ENCODE assay signal across 12 cellular contexts in genomic region chr18:49206717-49207116, GRCh38.
DNase-seq lines count a peak whose midpoint lies in the region; ATAC-seq and TF ChIP-seq lines count a peak whose summit lies in the region.
"Had no signal": no experiment of that assay in that cellular context is flagged by ENCODE, and none has a peak within 500 bp of the region (broad histone marks: within the 10 kb centered on the region; RNA-seq: fewer than 3 reads in every experiment).

No MANE protein-coding gene starts in this region.

- in situ Hi-C loops in GM13976 (cut with MboI; ENCODE audit: low sequenced_read_pairs, unreplicated experiment) = no loop called here

- TF ChIP-seq POLR2A in tibial nerve (IDR thresholded peaks at IDR 0.05) = no peak

- no peak for ATAC-seq in activated naive CD4-positive, alpha-beta T cell treated with anti-CD3 and anti-CD28 coated beads, Interleukin-2, amount 50 U/mL, for 72 hours
- ATAC-seq in stimulated activated effector memory CD8-positive, alpha-beta T cell treated with anti-CD3 and anti-CD28 coated beads, Interleukin-12 subunit alpha, Interleukin-12 subunit beta, amount 100 ng/mL, for 72 hours = peak; percentile 74
- no peak for ATAC-seq in HG02981 (IDR thresholded peaks at IDR 0.05; ENCODE audit: unreplicated experiment)

- no peaks in the 10 kb centered on the region for H3K36me3 ChIP-seq in tibial nerve

- no peak overlapping the region for H3K4me3 Mint-ChIP-seq in activated naive CD4-positive, alpha-beta T cell treated with anti-CD3 and anti-CD28 coated beads, Interleukin-2, amount 10 ng/mL, durations not matched to agents 7 days and 5 days
- no peak overlapping the region for H3K4me3 Mint-ChIP-seq in stimulated activated effector memory CD8-positive, alpha-beta T cell treated with anti-CD3 and anti-CD28 coated beads, Interleukin-12 subunit alpha, Interleukin-12 subunit beta, amount 100 ng/mL, for 72 hours

- TF ChIP-seq EP300 in tibial nerve (IDR thresholded peaks at IDR 0.05) = no peak

- no peaks in the 10 kb centered on the region for H3K9me3 ChIP-seq in tibial nerve

- H3K27ac Mint-ChIP-seq in activated naive CD4-positive, alpha-beta T cell treated with anti-CD3 and anti-CD28 coated beads, Interleukin-2, amount 10 ng/mL, durations not matched to agents 7 days and 5 days = peak overlapping the region; percentile 35
- H3K27ac Mint-ChIP-seq in activated naive CD4-positive, alpha-beta T cell treated with anti-CD3 and anti-CD28 coated beads, Interleukin-2, amount 50 U/mL, for 72 hours = no peak overlapping the region
- no peak overlapping the region for H3K27ac Mint-ChIP-seq in stimulated activated effector memory CD8-positive, alpha-beta T cell treated with anti-CD3 and anti-CD28 coated beads, Interleukin-12 subunit alpha, Interleukin-12 subunit beta, amount 100 ng/mL, for 72 hours

- no peak for DNase-seq in activated naive CD4-positive, alpha-beta T cell treated with anti-CD3 and anti-CD28 coated beads, Interleukin-2, amount 10 ng/mL, durations not matched to agents 7 days and 5 days
- no peak for DNase-seq in activated naive CD4-positive, alpha-beta T cell treated with anti-CD3 and anti-CD28 coated beads, Interleukin-2, amount 50 U/mL, for 72 hours (ENCODE audit: low spot score in 2 of 2)
- DNase-seq in OCI-M1 (lab: John Stamatoyannopoulos, UW) = peak; percentile 45
- DNase-seq in epithelial cell of esophagus (ENCODE audit: low read depth) = peak; percentile 22
- no peak for DNase-seq in stimulated activated effector memory CD8-positive, alpha-beta T cell treated with anti-CD3 and anti-CD28 coated beads, Interleukin-12 subunit alpha, Interleukin-12 subunit beta, amount 100 ng/mL, for 72 hours (ENCODE audit: low spot score in 2 of 2)
- no peak for DNase-seq in GM13976 (ENCODE audit: low spot score)
- no peak for DNase-seq in tibial nerve (ENCODE audit: low spot score in 2 of 2)
- DNase-seq: C1 segment of cervical spinal cord, cortex of kidney, NCI-H1417 treated with DMSO at 0.1 percent for 48 hours had no signal

- no peaks in the 10 kb centered on the region for H3K4me1 ChIP-seq in tibial nerve

- H3K4me3 ChIP-seq in epithelial cell of esophagus (ENCODE audit: low read length) (no peak overlapping the region), tibial nerve (no peak overlapping the region)

- TF ChIP-seq CTCF in epithelial cell of esophagus (IDR thresholded peaks at IDR 0.05; ENCODE audit: insufficient read depth, low read depth, low read length, missing control alignments) (peak; percentile 3), GM13976 (IDR thresholded peaks at IDR 0.05; ENCODE audit: borderline replicate concordance, control extremely low read depth, extremely low read depth, insufficient read depth, missing control alignments) (no peak), tibial nerve (IDR thresholded peaks at IDR 0.05) (no peak)

- H3K9me3 Mint-ChIP-seq in activated naive CD4-positive, alpha-beta T cell treated with anti-CD3 and anti-CD28 coated beads, Interleukin-2, amount 10 ng/mL, durations not matched to agents 7 days and 5 days = peaks cover 5% of the 10 kb centered on the region
- H3K9me3 Mint-ChIP-seq in activated naive CD4-positive, alpha-beta T cell treated with anti-CD3 and anti-CD28 coated beads, Interleukin-2, amount 50 U/mL, for 72 hours = no peaks in the 10 kb centered on the region
- no peaks in the 10 kb centered on the region for H3K9me3 Mint-ChIP-seq in stimulated activated effector memory CD8-positive, alpha-beta T cell treated with anti-CD3 and anti-CD28 coated beads, Interleukin-12 subunit alpha, Interleukin-12 subunit beta, amount 100 ng/mL, for 72 hours

- no peak overlapping the region for H3K27ac ChIP-seq in tibial nerve
- H3K27ac ChIP-seq: HL-60 had no signal

- H3K27me3 ChIP-seq in tibial nerve = no peaks in the 10 kb centered on the region

- no peaks in the 10 kb centered on the region for H3K27me3 Mint-ChIP-seq in activated naive CD4-positive, alpha-beta T cell treated with anti-CD3 and anti-CD28 coated beads, Interleukin-2, amount 10 ng/mL, durations not matched to agents 7 days and 5 days

- CTCF ChIA-PET in activated naive CD4-positive, alpha-beta T cell treated with anti-CD3 and anti-CD28 coated beads, Interleukin-2, amount 10 ng/mL, durations not matched to agents 7 days and 5 days (lab: Charles Lee) = interaction anchor here (0.6 to 1.8 kb wide), 5 partner anchors 29 to 1004 kb away, joined by 3 to 6 read pairs (median 3); no protein-coding TSS in a partner anchor

- H3K36me3 Mint-ChIP-seq in activated naive CD4-positive, alpha-beta T cell treated with anti-CD3 and anti-CD28 coated beads, Interleukin-2, amount 10 ng/mL, durations not matched to agents 7 days and 5 days = peaks cover 8% of the 10 kb centered on the region
- peaks cover 0 to 5% of the 10 kb centered on the region in 2 donors for H3K36me3 Mint-ChIP-seq in activated naive CD4-positive, alpha-beta T cell treated with anti-CD3 and anti-CD28 coated beads, Interleukin-2, amount 50 U/mL, for 72 hours
- H3K36me3 Mint-ChIP-seq in stimulated activated effector memory CD8-positive, alpha-beta T cell treated with anti-CD3 and anti-CD28 coated beads, Interleukin-12 subunit alpha, Interleukin-12 subunit beta, amount 100 ng/mL, for 72 hours = peaks cover 5% of the 10 kb centered on the region

- H3K4me1 Mint-ChIP-seq in activated naive CD4-positive, alpha-beta T cell treated with anti-CD3 and anti-CD28 coated beads, Interleukin-2, amount 10 ng/mL, durations not matched to agents 7 days and 5 days = peaks cover 31% of the 10 kb centered on the region
- peaks cover 18% of the 10 kb centered on the region for H3K4me1 Mint-ChIP-seq in stimulated activated effector memory CD8-positive, alpha-beta T cell treated with anti-CD3 and anti-CD28 coated beads, Interleukin-12 subunit alpha, Interleukin-12 subunit beta, amount 100 ng/mL, for 72 hours

Comparison
In these comparisons a context has a peak if more than half of its experiments do, and no peak if none do; other contexts are left out.
1. DNase-seq: peak in OCI-M1 (single experiment) and epithelial cell of esophagus (single experiment); none in activated naive CD4-positive, alpha-beta T cell treated with anti-CD3 and anti-CD28 coated beads, Interleukin-2, amount 10 ng/mL, durations not matched to agents 7 days and 5 days (single experiment), activated naive CD4-positive, alpha-beta T cell treated with anti-CD3 and anti-CD28 coated beads, Interleukin-2, amount 50 U/mL, for 72 hours (0 of 2), stimulated activated effector memory CD8-positive, alpha-beta T cell treated with anti-CD3 and anti-CD28 coated beads, Interleukin-12 subunit alpha, Interleukin-12 subunit beta, amount 100 ng/mL, for 72 hours (0 of 2), GM13976 (single experiment) and tibial nerve (0 of 2).